Comparison of ENCODE assay signal across 17 cellular contexts in the genomic region with DNA sequence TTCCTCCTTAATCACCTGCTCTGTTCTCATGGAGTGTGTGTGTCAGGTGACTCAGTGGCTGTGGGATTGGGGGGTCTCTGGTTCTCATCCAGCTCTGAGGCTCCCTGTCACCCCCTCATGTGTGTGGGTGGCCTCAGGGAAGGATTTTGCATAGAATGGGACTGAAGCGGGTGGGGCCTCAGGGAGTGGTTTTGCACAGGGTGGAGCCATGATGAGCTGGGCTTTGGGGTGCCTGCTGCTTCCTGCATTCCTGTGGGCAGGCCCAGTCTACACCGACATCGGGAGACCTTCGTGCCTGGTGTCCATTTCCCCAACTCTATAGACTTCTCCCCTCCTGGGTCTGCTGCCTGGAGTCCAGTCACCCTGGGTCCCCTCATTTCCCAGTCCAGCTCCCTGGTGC. TPM values are rescaled to one million over a fixed set of nuclear protein-coding genes. Genes with fewer than 3 reads are reported as not detected.
DNase-seq lines count a peak whose midpoint lies in the region; ATAC-seq and TF ChIP-seq lines count a peak whose summit lies in the region.
"Had no signal": no experiment of that assay in that cellular context is flagged by ENCODE, and none has a peak within 500 bp of the region (broad histone marks: within the 10 kb centered on the region; RNA-seq: fewer than 3 reads in every experiment).

No MANE protein-coding gene starts in this region.

- H3K27me3 Mint-ChIP-seq in Calu3 (ENCODE audit: unreplicated experiment) (peaks cover 12% of the 10 kb centered on the region), neural crest cell (ENCODE audit: low read depth) (no peaks in the 10 kb centered on the region)
- peaks cover 27 to 29% of the 10 kb centered on the region in 2 donors for H3K27me3 Mint-ChIP-seq in effector memory CD8-positive, alpha-beta T cell

- CTCF ChIA-PET in Calu3 (lab: Charles Lee) = interaction anchor here (0.5 to 1.0 kb wide), 3 partner anchors 265 to 549 kb away, joined by 3 to 4 read pairs (median 3); no protein-coding TSS in a partner anchor

- BruUV-seq in Calu3 (replicated peaks; lab: Mats Ljungman, UMichigan) = no TSS peak

- intact Hi-C loops in Calu3 (cut with micrococcal nuclease; ENCODE audit: unreplicated experiment) = loop anchor here (10.0 kb wide), 1 partner anchor 171 kb away; no protein-coding TSS in a partner anchor

- no peak for ATAC-seq in effector memory CD8-positive, alpha-beta T cell (replicated peaks)
- ATAC-seq in GM21576 (IDR thresholded peaks at IDR 0.05; ENCODE audit: unreplicated experiment) = no peak

- H3K27ac Mint-ChIP-seq in Calu3 (ENCODE audit: unreplicated experiment) = no peak overlapping the region
- H3K27ac Mint-ChIP-seq in effector memory CD8-positive, alpha-beta T cell = peak overlapping the region; percentile 26 to 46
- H3K27ac Mint-ChIP-seq in neural crest cell (ENCODE audit: unreplicated experiment) = peak overlapping the region; percentile 6
- H3K27ac Mint-ChIP-seq: B cell; CD4-positive, alpha-beta T cell had no signal

- H3K4me1 Mint-ChIP-seq in Calu3 (ENCODE audit: low read depth, unreplicated experiment) (peaks cover 17% of the 10 kb centered on the region), neural crest cell (peaks cover 11% of the 10 kb centered on the region)
- peaks cover 14 to 17% of the 10 kb centered on the region in 2 donors for H3K4me1 Mint-ChIP-seq in effector memory CD8-positive, alpha-beta T cell (ENCODE audit: low read depth in 2 of 2)

- H3K36me3 Mint-ChIP-seq in Calu3 (ENCODE audit: insufficient read depth, unreplicated experiment) (peaks cover 4% of the 10 kb centered on the region), neural crest cell (ENCODE audit: low read depth) (peaks cover 16% of the 10 kb centered on the region)
- H3K36me3 Mint-ChIP-seq in effector memory CD8-positive, alpha-beta T cell (ENCODE audit: insufficient read depth) = no peaks in the 10 kb centered on the region

- peaks cover 4% of the 10 kb centered on the region for H3K9me3 Mint-ChIP-seq in Calu3 (ENCODE audit: low read depth, unreplicated experiment)
- H3K9me3 Mint-ChIP-seq in effector memory CD8-positive, alpha-beta T cell = no peaks in the 10 kb centered on the region
- H3K9me3 Mint-ChIP-seq in neural crest cell = peaks cover 16% of the 10 kb centered on the region

- TF ChIP-seq CTCF in Calu3 (IDR thresholded peaks at IDR 0.05; ENCODE audit: unreplicated experiment) (no peak), neural crest cell (conservative IDR thresholded peaks at IDR 0.05) (no peak)

- H3K4me3 Mint-ChIP-seq in Calu3 (ENCODE audit: low read depth, unreplicated experiment) (no peak overlapping the region), neural crest cell (no peak overlapping the region)
- H3K4me3 Mint-ChIP-seq in effector memory CD8-positive, alpha-beta T cell = no peak overlapping the region
- H3K4me3 Mint-ChIP-seq: B cell; CD4-positive, alpha-beta T cell; H9 had no signal

- peak; percentile 39 for DNase-seq in Calu3
- DNase-seq in ELR (ENCODE audit: low read depth) = peak; percentile 37
- no peak for DNase-seq in effector memory CD8-positive, alpha-beta T cell
- DNase-seq in neural crest cell (ENCODE audit: low read depth, low spot score) = no peak
- DNase-seq in activated effector memory CD4-positive, alpha-beta T cell treated with anti-CD3 and anti-CD28 coated beads, Interleukin-2, amount 50 U/mL, for 16 hours = no peak
- no peak for DNase-seq in AML-193 (lab: John Stamatoyannopoulos, UW)
- DNase-seq: ACHN; C1 segment of cervical spinal cord; CD4-positive, alpha-beta T cell; DMS153; DMS79 treated with DMSO at 0.1 percent for 48 hours; GOT3; H9; IMR-90; KG1 had no signal

RNA-seq across cellular contexts. Expression of a gene that starts 59.6 kb away (rescaled TPM):
- total RNA-seq in Calu3 (2022) = 196 and 227 TPM in 2 replicates
- total RNA-seq in neural crest cell = 125 and 126 TPM in 2 replicates

Comparison
In these comparisons a context has a peak if more than half of its experiments do, and no peak if none do; other contexts are left out.
1. DNase-seq: peak in Calu3 (single experiment) and ELR (single experiment); none in effector memory CD8-positive, alpha-beta T cell (0 of 3), neural crest cell (single experiment), activated effector memory CD4-positive, alpha-beta T cell treated with anti-CD3 and anti-CD28 coated beads, Interleukin-2, amount 50 U/mL, for 16 hours (single experiment) and AML-193 (0 of 2).